ENCODE assay signal across 25 cellular contexts in genomic region chr15:37819191-37819590, GRCh38.
DNase-seq lines count a peak whose midpoint lies in the region; ATAC-seq and TF ChIP-seq lines count a peak whose summit lies in the region.
"Had no signal": no experiment of that assay in that cellular context is flagged by ENCODE, and none has a peak within 500 bp of the region (broad histone marks: within the 10 kb centered on the region; RNA-seq: fewer than 3 reads in every experiment).

No MANE protein-coding gene starts in this region.

- no peak overlapping the region for H2AFZ ChIP-seq in smooth muscle cell (ENCODE audit: low read depth)

- H4K20me1 ChIP-seq in smooth muscle cell (ENCODE audit: low read depth), result no peaks in the 10 kb centered on the region

- H3K4me1 ChIP-seq in smooth muscle cell (ENCODE audit: low read depth), result peaks cover 6% of the 10 kb centered on the region
- H3K4me1 ChIP-seq: psoas muscle, transverse colon had no signal

- DNase-seq in GM04503 (ENCODE audit: low read depth), result peak; percentile 7
- peak; percentile 76 for DNase-seq in amniotic epithelial cell (ENCODE audit: low read depth)
- DNase-seq in hepatic stellate cell (ENCODE audit: low spot score), result peak; percentile 26
- no peak for DNase-seq in smooth muscle cell (lab: John Stamatoyannopoulos, UW; ENCODE audit: unreplicated experiment)
- DNase-seq in cerebellar nuclear complex (lab: John Stamatoyannopoulos, UW), result no peak
- DNase-seq in OCI-M2 (lab: John Stamatoyannopoulos, UW; ENCODE audit: unreplicated experiment), result no peak
- DNase-seq: activated CD4-positive, alpha-beta T cell treated with anti-CD3 and anti-CD28 coated beads, Interleukin-2, amount 10 ng/mL, durations not matched to agents 24 days and 14 days; activated naive CD8-positive, alpha-beta T cell treated with anti-CD3 and anti-CD28 coated beads, Interleukin-2, amount 10 ng/mL, durations not matched to agents 7 days and 5 days; DND-41; MG63; NCI-H146; NCI-H2171 treated with DMSO at 0.1 percent for 48 hours; NCI-H774; OCI-M1; psoas muscle; SHP77; stimulated activated CD4-positive, alpha-beta T cell treated with anti-CD3 and anti-CD28 coated beads, Interleukin-4, amount 100 ng/mL, for 4 hours; stimulated activated naive CD8-positive, alpha-beta T cell treated with anti-CD3 and anti-CD28 coated beads, Interleukin-15, amount 100 ng/mL, for 72 hours; T-helper 1 cell; transverse colon had no signal

- no peak for ATAC-seq in GM18907 (IDR thresholded peaks at IDR 0.05; ENCODE audit: unreplicated experiment)
- ATAC-seq: activated T-helper 17 cell treated with anti-CD3 and anti-CD28 coated beads, Interleukin-2, amount 50 U/mL, for 72 hours; left lobe of liver; psoas muscle; stimulated activated naive CD8-positive, alpha-beta T cell treated with anti-CD3 and anti-CD28 coated beads, Interleukin-15, amount 100 ng/mL, for 72 hours had no signal

- no peaks in the 10 kb centered on the region for H3K27me3 ChIP-seq in smooth muscle cell (ENCODE audit: low read depth)
- H3K27me3 ChIP-seq: cardiac muscle cell, MG63, transverse colon had no signal

- H3K9ac ChIP-seq in smooth muscle cell (ENCODE audit: low read depth), result no peak overlapping the region

- no peaks in the 10 kb centered on the region for H3K36me3 ChIP-seq in smooth muscle cell (ENCODE audit: low read depth)
- H3K36me3 ChIP-seq: cardiac muscle cell, MG63, transverse colon had no signal

- no peaks in the 10 kb centered on the region for H3K9me3 ChIP-seq in smooth muscle cell (replicated peaks; ENCODE audit: low read depth)
- H3K9me3 ChIP-seq: MG63, psoas muscle, transverse colon had no signal

- no peaks in the 10 kb centered on the region for H3F3A ChIP-seq in smooth muscle cell (ENCODE audit: low read depth)

- WGBS in smooth muscle cell (ENCODE audit: low lambda C conversion rate), result 85% methylated on average over 1 of the region's 1 CpG

- no peak for TF ChIP-seq CTCF in smooth muscle cell (IDR thresholded peaks at IDR 0.05; ENCODE audit: borderline replicate concordance, insufficient read depth, poor library complexity, severe bottlenecking)

- H3K4me2 ChIP-seq in smooth muscle cell, result peak overlapping the region; percentile 33

- no peak overlapping the region for H3K27ac ChIP-seq in smooth muscle cell (ENCODE audit: low read depth)
- H3K27ac ChIP-seq: cardiac muscle cell, epithelial cell of prostate, psoas muscle, transverse colon had no signal

- H3K4me3 ChIP-seq in smooth muscle cell, result no peak overlapping the region
- H3K4me3 ChIP-seq: cardiac muscle cell, MG63, psoas muscle, transverse colon had no signal

- no peaks in the 10 kb centered on the region for H3K79me2 ChIP-seq in smooth muscle cell (ENCODE audit: low read depth)

Comparison
In these comparisons a context has a peak if more than half of its experiments do, and no peak if none do; other contexts are left out.
1. DNase-seq: peak in GM04503 (single experiment), amniotic epithelial cell (single experiment) and hepatic stellate cell (single experiment); none in smooth muscle cell (single experiment), cerebellar nuclear complex (0 of 2) and OCI-M2 (single experiment).